27 cellular contexts compared by ENCODE assay signal in genomic region chr6:160960839-160961238, GRCh38. TPM values are rescaled to one million over a fixed set of nuclear protein-coding genes. Genes with fewer than 3 reads are reported as not detected.
DNase-seq lines count a peak whose midpoint lies in the region; ATAC-seq and TF ChIP-seq lines count a peak whose summit lies in the region.
"Had no signal": no experiment of that assay in that cellular context is flagged by ENCODE, and none has a peak within 500 bp of the region (broad histone marks: within the 10 kb centered on the region; RNA-seq: fewer than 3 reads in every experiment).

No MANE protein-coding gene starts in this region.

- DNase-seq in NCI-H2081 (lab: John Stamatoyannopoulos, UW) (peak; percentile 7 to 28), NCI-H2081 treated with DMSO at 0.1 percent for 48 hours (lab: John Stamatoyannopoulos, UW) (no peak), NCI-H1048 (lab: John Stamatoyannopoulos, UW) (peak; percentile 70), renal cortical epithelial cell (ENCODE audit: low read depth) (peak; percentile 6), GM03348 (ENCODE audit: low spot score) (no peak), SKM-1 treated with dmso at 0.1 percent for 144 hours (lab: John Stamatoyannopoulos, UW; ENCODE audit: unreplicated experiment) (no peak)
- DNase-seq: activated CD4-positive, alpha-beta T cell treated with anti-CD3 and anti-CD28 coated beads, Interleukin-2, amount 10 ng/mL, durations not matched to agents 7 days and 5 days; activated naive CD8-positive, alpha-beta T cell treated with anti-CD3 and anti-CD28 coated beads, Interleukin-2, amount 50 U/mL, for 24 hours; activated T-cell treated with anti-CD3 and anti-CD28 coated beads, Interleukin-2, amount 50 U/mL, for 24 hours; dermis blood vessel endothelial cell; DND-41; gastrocnemius medialis; hippocampal formation; left colon; MM.1S; NCI-H1436; NCI-H345; PC-9; Right ventricle myocardium superior; stimulated activated naive CD4-positive, alpha-beta T cell treated with Interleukin-2 at 50 U/mL for 16 hours; T1000 had no signal

- no peak for ATAC-seq in HG02588 (IDR thresholded peaks at IDR 0.05; ENCODE audit: unreplicated experiment)
- ATAC-seq: A549; activated naive CD8-positive, alpha-beta T cell treated with anti-CD3 and anti-CD28 coated beads, Interleukin-2, amount 50 U/mL, for 24 hours; gastrocnemius medialis; HCT116; left colon; WTC11 had no signal

- peak overlapping the region; percentile 39 to 88 (median 59) for H3K27ac Mint-ChIP-seq in brain
- H3K27ac Mint-ChIP-seq: activated CD4-positive, alpha-beta T cell treated with anti-CD3 and anti-CD28 coated beads, Interleukin-2, amount 10 ng/mL, durations not matched to agents 7 days and 5 days; activated naive CD8-positive, alpha-beta T cell treated with anti-CD3 and anti-CD28 coated beads, Interleukin-2, amount 50 U/mL, for 24 hours; activated T-cell treated with anti-CD3 and anti-CD28 coated beads, Interleukin-2, amount 50 U/mL, for 24 hours; memory B cell; WTC11 had no signal

- peaks cover 0 to 2% (median 0%) of the 10 kb centered on the region in 5 experiments for H3K9me3 Mint-ChIP-seq in brain
- H3K9me3 Mint-ChIP-seq: activated CD4-positive, alpha-beta T cell treated with anti-CD3 and anti-CD28 coated beads, Interleukin-2, amount 10 ng/mL, durations not matched to agents 7 days and 5 days; activated naive CD8-positive, alpha-beta T cell treated with anti-CD3 and anti-CD28 coated beads, Interleukin-2, amount 50 U/mL, for 24 hours; activated T-cell treated with anti-CD3 and anti-CD28 coated beads, Interleukin-2, amount 50 U/mL, for 24 hours; memory B cell; WTC11 had no signal

- H3K27me3 Mint-ChIP-seq in brain: peaks cover 11% of the 10 kb centered on the region

- H3K36me3 Mint-ChIP-seq in brain: no peaks in the 10 kb centered on the region
- H3K36me3 Mint-ChIP-seq: memory B cell, WTC11 had no signal

- H3K4me3 Mint-ChIP-seq in brain: peak overlapping the region in 1 of 5 experiments; percentile 42
- H3K4me3 Mint-ChIP-seq: activated CD4-positive, alpha-beta T cell treated with anti-CD3 and anti-CD28 coated beads, Interleukin-2, amount 10 ng/mL, durations not matched to agents 7 days and 5 days; activated naive CD8-positive, alpha-beta T cell treated with anti-CD3 and anti-CD28 coated beads, Interleukin-2, amount 50 U/mL, for 24 hours; activated T-cell treated with anti-CD3 and anti-CD28 coated beads, Interleukin-2, amount 50 U/mL, for 24 hours; memory B cell; WTC11 had no signal

- no peak for TF ChIP-seq CTCF in brain (conservative IDR thresholded peaks at IDR 0.05)

- H3K4me1 Mint-ChIP-seq in brain: peaks cover 70% of the 10 kb centered on the region
- H3K4me1 Mint-ChIP-seq: activated CD4-positive, alpha-beta T cell treated with anti-CD3 and anti-CD28 coated beads, Interleukin-2, amount 10 ng/mL, durations not matched to agents 7 days and 5 days; activated naive CD8-positive, alpha-beta T cell treated with anti-CD3 and anti-CD28 coated beads, Interleukin-2, amount 50 U/mL, for 24 hours; memory B cell had no signal

RNA-seq across cellular contexts. Expression of gene MAP3K4, which starts 30.7 kb away (rescaled TPM):
- 12.8 TPM for polyA plus RNA-seq in brain (ENCODE audit: insufficient read depth, low read depth, low replicate concordance)
- 28.5 and 45.9 TPM in 2 replicates for total RNA-seq in renal cortical epithelial cell

Comparison
In these comparisons a context has a peak if more than half of its experiments do, and no peak if none do; other contexts are left out.
1. DNase-seq: peak in NCI-H2081 (2 of 2), NCI-H1048 (single experiment) and renal cortical epithelial cell (single experiment); none in NCI-H2081 treated with DMSO at 0.1 percent for 48 hours (single experiment), GM03348 (single experiment) and SKM-1 treated with dmso at 0.1 percent for 144 hours (single experiment).